In genomic region chr11:73748300-73748699, GRCh38 we compare ENCODE assay signal across 1 cellular context.
TF ChIP-seq lines count a peak whose summit lies in the region.

No MANE protein-coding gene starts in this region.

TF ChIP-seq in HepG2, 621 proteins besides CTCF, POLR2A, EP300 and RAD21 (continues in another document):
- TF ChIP-seq PBX3 (CRISPR knock-in tag; IDR thresholded peaks at IDR 0.05; ENCODE audit: borderline replicate concordance): no peak
- no peak; the same call in 1 of the 2 replicates for TF ChIP-seq NR2F6 (IDR thresholded peaks at IDR 0.05)
- peak; percentile 60; the same call in 1 of the 2 replicates for TF ChIP-seq NR2F6 (CRISPR knock-in tag; IDR thresholded peaks at IDR 0.05)
- peak; percentile 65 for TF ChIP-seq HNF4A (CRISPR knock-in tag; IDR thresholded peaks at IDR 0.05)
- TF ChIP-seq NCOR1 (IDR thresholded peaks at IDR 0.05; ENCODE audit: borderline replicate concordance, low read length): no peak; the same call in 1 of the 2 replicates
- 0 out of 2 replicates have a peak, but pooled peaks have one; percentile 20 for TF ChIP-seq RBFOX2 (IDR thresholded peaks at IDR 0.05; ENCODE audit: low read depth, low read length)
- TF ChIP-seq ZNF512 (CRISPR knock-in tag; IDR thresholded peaks at IDR 0.05): no peak
- peak; percentile 47; the same call in 1 of the 2 replicates for TF ChIP-seq SAP130 (CRISPR knock-in tag; IDR thresholded peaks at IDR 0.05; ENCODE audit: low read depth)
- TF ChIP-seq KLF6 (CRISPR knock-in tag; IDR thresholded peaks at IDR 0.05): 0 out of 2 replicates have a peak, but pooled peaks have one; percentile 1
- TF ChIP-seq ASH2L (IDR thresholded peaks at IDR 0.05; ENCODE audit: insufficient read length, low read depth, low read length): peak; percentile 36
- TF ChIP-seq TOE1 (CRISPR knock-in tag; IDR thresholded peaks at IDR 0.05): peak; percentile 30; the same call in 1 of the 2 replicates
- TF ChIP-seq ATF7-NPFF (CRISPR knock-in tag; IDR thresholded peaks at IDR 0.05; ENCODE audit: low read depth): no peak
- peak; percentile 38; the same call in 1 of the 2 replicates for TF ChIP-seq THAP11 (CRISPR knock-in tag; IDR thresholded peaks at IDR 0.05)
- no peak for TF ChIP-seq E2F1 (CRISPR knock-in tag; IDR thresholded peaks at IDR 0.05)
- TF ChIP-seq NCOA1 (CRISPR knock-in tag; IDR thresholded peaks at IDR 0.05): no peak
- no peak for TF ChIP-seq MTERF4 (CRISPR knock-in tag; IDR thresholded peaks at IDR 0.05)
- 0 out of 2 replicates have a peak, but pooled peaks have one; percentile 29 for TF ChIP-seq ZSCAN9 (CRISPR knock-in tag; IDR thresholded peaks at IDR 0.05; ENCODE audit: borderline replicate concordance)
- TF ChIP-seq NR2C2 (CRISPR knock-in tag; IDR thresholded peaks at IDR 0.05; ENCODE audit: borderline replicate concordance): 0 out of 2 replicates have a peak, but pooled peaks have one; percentile 18
- no peak for TF ChIP-seq ZNF570 (CRISPR knock-in tag; IDR thresholded peaks at IDR 0.05; ENCODE audit: borderline replicate concordance)
- TF ChIP-seq HMG20B (CRISPR knock-in tag; conservative IDR thresholded peaks at IDR 0.05): no peak
- peak; percentile 56; the same call in 1 of the 2 replicates for TF ChIP-seq RXRB (CRISPR knock-in tag; IDR thresholded peaks at IDR 0.05; ENCODE audit: borderline replicate concordance)
- no peak for TF ChIP-seq ZNF264 (CRISPR knock-in tag; IDR thresholded peaks at IDR 0.05)
- peak; percentile 30; the same call in 1 of the 2 replicates for TF ChIP-seq HNF4G (IDR thresholded peaks at IDR 0.05; ENCODE audit: borderline replicate concordance, low read depth, low read length)
- no peak for TF ChIP-seq HNF4G (CRISPR knock-in tag; IDR thresholded peaks at IDR 0.05; ENCODE audit: borderline replicate concordance, low read depth)
- TF ChIP-seq YY1 (IDR thresholded peaks at IDR 0.05; ENCODE audit: insufficient read depth, insufficient replicate concordance, low read depth, low read length): peak; percentile 30
- TF ChIP-seq SALL1 (CRISPR knock-in tag; IDR thresholded peaks at IDR 0.05): peak; percentile 45; the same call in 1 of the 2 replicates
- no peak for TF ChIP-seq JUND (CRISPR knock-in tag; IDR thresholded peaks at IDR 0.05)
- TF ChIP-seq PHF21A (CRISPR knock-in tag; IDR thresholded peaks at IDR 0.05): peak; percentile 20; the same call in 1 of the 2 replicates
- peak; percentile 31 for TF ChIP-seq TCF7 (IDR thresholded peaks at IDR 0.05; ENCODE audit: low read depth)
- TF ChIP-seq ARID5B (CRISPR knock-in tag; IDR thresholded peaks at IDR 0.05): peak; percentile 72
- peak; percentile 24; the same call in 1 of the 2 replicates for TF ChIP-seq HOXA3 (CRISPR knock-in tag; IDR thresholded peaks at IDR 0.05)
- 0 out of 2 replicates have a peak, but pooled peaks have one; percentile 4 for TF ChIP-seq FOXP4 (CRISPR knock-in tag; IDR thresholded peaks at IDR 0.05)
- TF ChIP-seq MED1 (CRISPR knock-in tag; IDR thresholded peaks at IDR 0.05): 0 out of 2 replicates have a peak, but pooled peaks have one; percentile 40
- peak; percentile 72 for TF ChIP-seq ARID3A (IDR thresholded peaks at IDR 0.05; ENCODE audit: low read depth, low read length)
- peak; percentile 90 for TF ChIP-seq RARA (CRISPR knock-in tag; IDR thresholded peaks at IDR 0.05)
- TF ChIP-seq PRMT3 (CRISPR knock-in tag; IDR thresholded peaks at IDR 0.05; ENCODE audit: borderline replicate concordance, low read depth): no peak
- TF ChIP-seq DPF2 (CRISPR knock-in tag; IDR thresholded peaks at IDR 0.05; ENCODE audit: borderline replicate concordance, low read depth): 0 out of 2 replicates have a peak, but pooled peaks have one; percentile 34
- TF ChIP-seq MYC (CRISPR knock-in tag; IDR thresholded peaks at IDR 0.05; ENCODE audit: borderline replicate concordance): no peak
- TF ChIP-seq HMG20A (CRISPR knock-in tag; IDR thresholded peaks at IDR 0.05; ENCODE audit: borderline replicate concordance): 0 out of 2 replicates have a peak, but pooled peaks have one; percentile 43
- TF ChIP-seq HNF1A (IDR thresholded peaks at IDR 0.05; ENCODE audit: low read depth): peak; percentile 54; the same call in 1 of the 2 replicates
- no peak; the same call in 1 of the 2 replicates for TF ChIP-seq HNF1A (CRISPR knock-in tag; IDR thresholded peaks at IDR 0.05; ENCODE audit: borderline replicate concordance)
- TF ChIP-seq EEA1 (CRISPR knock-in tag; IDR thresholded peaks at IDR 0.05; ENCODE audit: borderline replicate concordance): no peak
